Comparison of ENCODE assay signal across 28 cellular contexts in the genomic region with DNA sequence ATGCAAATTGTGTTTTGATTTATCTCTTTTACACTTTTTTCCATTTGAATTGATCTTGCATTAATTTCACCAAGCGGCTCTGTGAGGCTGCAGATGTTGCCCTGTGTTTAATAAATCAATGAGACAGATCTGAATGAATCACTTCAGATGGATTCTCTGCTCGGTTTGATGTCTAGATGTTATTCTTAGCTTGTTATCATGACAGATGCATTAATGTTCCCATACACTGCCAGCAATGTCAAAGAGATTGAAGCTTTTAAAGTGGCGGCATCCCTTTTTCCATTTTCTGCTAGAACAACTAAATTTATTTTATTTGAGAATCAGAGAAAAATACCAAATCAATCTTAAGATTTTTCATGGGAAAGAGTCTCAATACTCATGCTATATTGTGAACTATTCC. TPM values are rescaled to one million over a fixed set of nuclear protein-coding genes. Genes with fewer than 3 reads are reported as not detected.
"Had no signal": no experiment of that assay in that cellular context is flagged by ENCODE, and none has a peak within 500 bp of the region (broad histone marks: within the 10 kb centered on the region; RNA-seq: fewer than 3 reads in every experiment).

No MANE protein-coding gene starts in this region.

- DNase-seq: colonic mucosa; dermis blood vessel endothelial cell; endodermal cell; erythroblast; foreskin melanocyte; heart left ventricle; hippocampal formation; kidney glomerular epithelial cell; mammary epithelial cell; naive thymus-derived CD4-positive, alpha-beta T cell; nephron progenitor cell; sigmoid colon; stimulated activated CD4-positive, alpha-beta T cell treated with anti-CD3 and anti-CD28 coated beads, Interleukin-4, amount 100 ng/mL, for 1 hour; stimulated activated CD8-positive, alpha-beta memory T cell treated with anti-CD3 and anti-CD28 coated beads, Interleukin-4, amount 100 ng/mL, for 48 hours; stimulated activated naive CD8-positive, alpha-beta T cell treated with anti-CD3 and anti-CD28 coated beads, Interleukin-15, Interleukin-2, amounts not matched to agents 100 U/mL and 50 U/mL, for 24 hours; thyroid gland; upper lobe of left lung; uterus had no signal

- H3K4me1 Mint-ChIP-seq: stimulated activated effector memory CD8-positive, alpha-beta T cell treated with anti-CD3 and anti-CD28 coated beads, Interleukin-12 subunit alpha, Interleukin-12 subunit beta, amount 100 ng/mL, for 72 hours had no signal

- H3K27ac Mint-ChIP-seq: endodermal cell; naive thymus-derived CD4-positive, alpha-beta T cell; nephron progenitor cell; stimulated activated effector memory CD8-positive, alpha-beta T cell treated with anti-CD3 and anti-CD28 coated beads, Interleukin-12 subunit alpha, Interleukin-12 subunit beta, amount 100 ng/mL, for 72 hours had no signal

- H3K4me3 Mint-ChIP-seq: endodermal cell; naive thymus-derived CD4-positive, alpha-beta T cell; nephron progenitor cell; stimulated activated effector memory CD8-positive, alpha-beta T cell treated with anti-CD3 and anti-CD28 coated beads, Interleukin-12 subunit alpha, Interleukin-12 subunit beta, amount 100 ng/mL, for 72 hours had no signal

- H3K27me3 ChIP-seq: right atrium auricular region, thyroid gland, upper lobe of left lung had no signal

- H3K4me3 ChIP-seq: colonic mucosa, heart left ventricle, right atrium auricular region, sigmoid colon, smooth muscle cell, suprapubic skin, thyroid gland, upper lobe of left lung, uterus had no signal

- H3K9me3 Mint-ChIP-seq: endodermal cell; naive thymus-derived CD4-positive, alpha-beta T cell; nephron progenitor cell; stimulated activated effector memory CD8-positive, alpha-beta T cell treated with anti-CD3 and anti-CD28 coated beads, Interleukin-12 subunit alpha, Interleukin-12 subunit beta, amount 100 ng/mL, for 72 hours had no signal

- H3K36me3 ChIP-seq: colonic mucosa, heart left ventricle, neutrophil, right atrium auricular region, sigmoid colon, suprapubic skin, thyroid gland, upper lobe of left lung, uterus had no signal

- ATAC-seq: heart left ventricle; naive thymus-derived CD4-positive, alpha-beta T cell; stimulated activated effector memory CD8-positive, alpha-beta T cell treated with anti-CD3 and anti-CD28 coated beads, Interleukin-12 subunit alpha, Interleukin-12 subunit beta, amount 100 ng/mL, for 72 hours; stimulated activated naive CD8-positive, alpha-beta T cell treated with anti-CD3 and anti-CD28 coated beads, Interleukin-15, Interleukin-2, amounts not matched to agents 100 U/mL and 50 U/mL, for 24 hours had no signal

- H3K9me3 ChIP-seq: colonic mucosa, heart left ventricle, neutrophil, right atrium auricular region, sigmoid colon, suprapubic skin, thyroid gland, upper lobe of left lung, uterus had no signal

- H3K36me3 Mint-ChIP-seq: naive thymus-derived CD4-positive, alpha-beta T cell; stimulated activated effector memory CD8-positive, alpha-beta T cell treated with anti-CD3 and anti-CD28 coated beads, Interleukin-12 subunit alpha, Interleukin-12 subunit beta, amount 100 ng/mL, for 72 hours had no signal

- H3K27ac ChIP-seq: colonic mucosa, heart left ventricle, neutrophil, right atrium auricular region, sigmoid colon, suprapubic skin, thyroid gland, upper lobe of left lung, uterus had no signal

- H3K4me1 ChIP-seq: colonic mucosa, heart left ventricle, right atrium auricular region, suprapubic skin, uterus had no signal

RNA-seq across cellular contexts. Expression of gene DACH2, which starts 6.3 kb away (rescaled TPM):
- total RNA-seq: dermis blood vessel endothelial cell; endothelial cell of umbilical vein; heart left ventricle; mesenteric fat pad; naive thymus-derived CD4-positive, alpha-beta T cell; osteoblast; pulmonary artery endothelial cell; right atrium auricular region; upper lobe of left lung had no signal
- polyA plus RNA-seq: endothelial cell of umbilical vein; heart left ventricle; liver; naive thymus-derived CD4-positive, alpha-beta T cell had no signal
